8 cellular contexts compared by ENCODE assay signal in genomic region chrX:19372170-19373033, GRCh38. TPM values are rescaled to one million over a fixed set of nuclear protein-coding genes. Genes with fewer than 3 reads are reported as not detected.
DNase-seq lines count a peak whose midpoint lies in the region; ATAC-seq and TF ChIP-seq lines count a peak whose summit lies in the region.

No MANE protein-coding gene starts in this region.

- H3K4me3 ChIP-seq in MG63 (no peak overlapping the region), hepatocyte (peak overlapping the region; percentile 12)

- no peaks in the 10 kb centered on the region for H4K20me1 ChIP-seq in hepatocyte (ENCODE audit: insufficient read depth, poor library complexity, severe bottlenecking)

- no peaks in the 10 kb centered on the region for H3K4me1 ChIP-seq in hepatocyte (ENCODE audit: insufficient read depth)

- WGBS in hepatocyte (ENCODE audit: low lambda C conversion rate, missing lambda C conversion rate) = 47% methylated on average over 26 of the region's 26 CpGs

- H3K27me3 Mint-ChIP-seq in T-helper 2 cell treated with Interferon-gamma antibody and Interleukin-4, amounts not matched to agents 5 μg/mL and 100 μg/mL, for 36 hours (ENCODE audit: low read depth) = peaks cover 2% of the 10 kb centered on the region

- peaks cover 2% of the 10 kb centered on the region for H3K36me3 Mint-ChIP-seq in T-helper 2 cell treated with Interferon-gamma antibody and Interleukin-4, amounts not matched to agents 5 μg/mL and 100 μg/mL, for 36 hours (ENCODE audit: low read depth)

- peak overlapping the region; percentile 65 for H3K27ac ChIP-seq in hepatocyte

- peaks cover 6% of the 10 kb centered on the region for H3K4me1 Mint-ChIP-seq in T-helper 2 cell treated with Interferon-gamma antibody and Interleukin-4, amounts not matched to agents 5 μg/mL and 100 μg/mL, for 36 hours (ENCODE audit: low read depth)

- H3K27ac Mint-ChIP-seq in T-helper 2 cell treated with Interferon-gamma antibody and Interleukin-4, amounts not matched to agents 5 μg/mL and 100 μg/mL, for 36 hours = peak overlapping the region; percentile 28

- peak; percentile 84 for DNase-seq in DMS 273 (lab: John Stamatoyannopoulos, UW; ENCODE audit: unreplicated experiment)
- peak; percentile 45 for DNase-seq in MG63
- DNase-seq in T-helper 2 cell treated with Interferon-gamma antibody and Interleukin-4, amounts not matched to agents 5 μg/mL and 100 μg/mL, for 36 hours (ENCODE audit: low spot score) = peak; percentile 48
- DNase-seq in anterior cingulate cortex (lab: John Stamatoyannopoulos, UW) = peak in 52 of 58 donors; percentile 0 to 59 (median 10)
- peak; percentile 80 for DNase-seq in hepatocyte (ENCODE audit: low spot score)
- DNase-seq in retina = peak; percentile 78

- peak overlapping the region; percentile 86 for H3K4me2 ChIP-seq in hepatocyte

- no peaks in the 10 kb centered on the region for H3K36me3 ChIP-seq in MG63
- no peaks in the 10 kb centered on the region for H3K36me3 ChIP-seq in hepatocyte (replicated peaks; ENCODE audit: insufficient read depth, low read depth)

- peak; percentile 75 for TF ChIP-seq CTCF in hepatocyte (IDR thresholded peaks at IDR 0.05; ENCODE audit: poor library complexity)

- ATAC-seq in GM21619 (IDR thresholded peaks at IDR 0.05; ENCODE audit: unreplicated experiment) = peak; percentile 87
- no peak for ATAC-seq in HG02884 (IDR thresholded peaks at IDR 0.05; ENCODE audit: unreplicated experiment)

- no peaks in the 10 kb centered on the region for H3K9me2 ChIP-seq in hepatocyte (replicated peaks; ENCODE audit: insufficient read depth)

- H3K27me3 ChIP-seq in MG63 (no peaks in the 10 kb centered on the region), hepatocyte (no peaks in the 10 kb centered on the region)

- peak overlapping the region; percentile 77 for H3K4me3 Mint-ChIP-seq in T-helper 2 cell treated with Interferon-gamma antibody and Interleukin-4, amounts not matched to agents 5 μg/mL and 100 μg/mL, for 36 hours

- H3K79me2 ChIP-seq in hepatocyte = no peaks in the 10 kb centered on the region

- no peaks in the 10 kb centered on the region for H3K9me3 Mint-ChIP-seq in T-helper 2 cell treated with Interferon-gamma antibody and Interleukin-4, amounts not matched to agents 5 μg/mL and 100 μg/mL, for 36 hours

- peak overlapping the region; percentile 60 for H2AFZ ChIP-seq in hepatocyte

- H3K9me3 ChIP-seq in MG63 = no peaks in the 10 kb centered on the region
- H3K9me3 ChIP-seq in hepatocyte (ENCODE audit: low read depth) = no peaks in the 10 kb centered on the region

RNA-seq across cellular contexts. Expression of gene PDHA1, which starts 28.7 kb away (rescaled TPM):
- 158 and 347 TPM in 2 replicates for total RNA-seq in MG63 (2014; rRNA removed; shearing (Covaris generic); ENCODE audit: low replicate concordance)
- total RNA-seq in hepatocyte = 119 and 144 TPM in 2 replicates
- polyA plus RNA-seq in hepatocyte = 396 TPM in 2 replicates

Comparison
In these comparisons a context has a peak if more than half of its experiments do, and no peak if none do; other contexts are left out.
1. DNase-seq: peak in every context shown above with its lines; median percentile 84 in DMS 273; 80 in hepatocyte; 78 in retina; 48 in T-helper 2 cell treated with Interferon-gamma antibody and Interleukin-4, amounts not matched to agents 5 μg/mL and 100 μg/mL, for 36 hours; 45 in MG63; 10 in anterior cingulate cortex.